11 cellular contexts compared by ENCODE assay signal in genomic region chr9:76688471-76689238, GRCh38.
DNase-seq lines count a peak whose midpoint lies in the region; ATAC-seq and TF ChIP-seq lines count a peak whose summit lies in the region.
"Had no signal": no experiment of that assay in that cellular context is flagged by ENCODE, and none has a peak within 500 bp of the region (broad histone marks: within the 10 kb centered on the region; RNA-seq: fewer than 3 reads in every experiment).

No MANE protein-coding gene starts in this region.

- no peak for ATAC-seq in HG03460 (IDR thresholded peaks at IDR 0.05; ENCODE audit: unreplicated experiment)
- no peak for ATAC-seq in GM21786 (IDR thresholded peaks at IDR 0.05; ENCODE audit: unreplicated experiment)
- no peak for ATAC-seq in HG03045 (IDR thresholded peaks at IDR 0.05; ENCODE audit: unreplicated experiment)

- DNase-seq in DMS153 (lab: John Stamatoyannopoulos, UW) (peak; percentile 16), DMS153 treated with DMSO at 0.1 percent for 48 hours (lab: John Stamatoyannopoulos, UW; ENCODE audit: unreplicated experiment) (no peak), NCI-H2107 (lab: John Stamatoyannopoulos, UW) (peak; percentile 29), ecto neural progenitor cell (ENCODE audit: low spot score) (peak; percentile 4), nephron progenitor cell (no peak)
- DNase-seq: activated naive CD8-positive, alpha-beta T cell treated with anti-CD3 and anti-CD28 coated beads, Interleukin-2, amount 10 ng/mL, durations not matched to agents 7 days and 5 days; effector CD8-positive, alpha-beta T cell; NCI-H2081 treated with DMSO at 0.1 percent for 48 hours had no signal

- H3K9me3 Mint-ChIP-seq in nephron progenitor cell: no peaks in the 10 kb centered on the region
- H3K9me3 Mint-ChIP-seq: activated naive CD8-positive, alpha-beta T cell treated with anti-CD3 and anti-CD28 coated beads, Interleukin-2, amount 10 ng/mL, durations not matched to agents 7 days and 5 days had no signal

- peaks cover 46% of the 10 kb centered on the region for H3K4me1 Mint-ChIP-seq in nephron progenitor cell

- no peak for TF ChIP-seq CTCF in nephron progenitor cell (IDR thresholded peaks at IDR 0.05)

- peaks cover 2% of the 10 kb centered on the region for H3K27me3 Mint-ChIP-seq in nephron progenitor cell (ENCODE audit: low read depth, poor library complexity)

- peak overlapping the region; percentile 3 for H3K27ac Mint-ChIP-seq in nephron progenitor cell
- H3K27ac Mint-ChIP-seq: activated naive CD8-positive, alpha-beta T cell treated with anti-CD3 and anti-CD28 coated beads, Interleukin-2, amount 10 ng/mL, durations not matched to agents 7 days and 5 days had no signal

- no peaks in the 10 kb centered on the region for H3K36me3 Mint-ChIP-seq in nephron progenitor cell (ENCODE audit: low read depth)
- H3K36me3 Mint-ChIP-seq: activated naive CD8-positive, alpha-beta T cell treated with anti-CD3 and anti-CD28 coated beads, Interleukin-2, amount 10 ng/mL, durations not matched to agents 7 days and 5 days had no signal

- H3K4me3 Mint-ChIP-seq in nephron progenitor cell: no peak overlapping the region
- H3K4me3 Mint-ChIP-seq: activated naive CD8-positive, alpha-beta T cell treated with anti-CD3 and anti-CD28 coated beads, Interleukin-2, amount 10 ng/mL, durations not matched to agents 7 days and 5 days had no signal

Comparison
In these comparisons a context has a peak if more than half of its experiments do, and no peak if none do; other contexts are left out.
1. DNase-seq: peak in DMS153 (single experiment), NCI-H2107 (single experiment) and ecto neural progenitor cell (single experiment); none in DMS153 treated with DMSO at 0.1 percent for 48 hours (single experiment) and nephron progenitor cell (single experiment).